Comparison of ENCODE assay signal across 12 cellular contexts in the genomic region with DNA sequence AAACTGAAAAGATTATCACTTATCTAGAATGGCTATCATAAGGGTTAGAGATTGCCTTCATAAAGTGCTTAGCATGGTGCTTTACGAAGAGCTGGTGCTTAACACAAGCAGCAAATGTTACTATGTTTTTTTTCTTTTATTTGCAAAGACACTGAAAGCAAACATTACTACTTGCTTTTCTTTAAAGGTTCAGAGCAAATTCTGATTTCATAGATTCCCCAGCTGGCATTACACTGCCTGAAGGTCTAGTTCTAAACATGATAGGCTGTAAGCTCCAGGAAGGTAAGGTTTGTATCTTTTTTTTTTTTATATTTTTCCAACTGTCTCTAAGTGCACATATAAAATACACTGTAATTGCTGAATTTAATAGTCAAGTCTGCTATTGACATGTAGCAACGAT.
A peak's percentile ranks its signal among the peaks of the same experiment; 100 is the strongest.
DNase-seq lines count a peak whose midpoint lies in the region; ATAC-seq and TF ChIP-seq lines count a peak whose summit lies in the region.
"Had no signal": no experiment of that assay in that cellular context is flagged by ENCODE, and none has a peak within 500 bp of the region (broad histone marks: within the 10 kb centered on the region; RNA-seq: fewer than 3 reads in every experiment).

No MANE protein-coding gene starts in this region.

- no peak overlapping the region for H3K4me3 Mint-ChIP-seq in GM23338
- H3K4me3 Mint-ChIP-seq: CD14-positive monocyte; CD8-positive, alpha-beta T cell had no signal

- H3K27ac Mint-ChIP-seq in GM23338: no peak overlapping the region
- H3K27ac Mint-ChIP-seq: CD14-positive monocyte had no signal

- TF ChIP-seq CTCF in left ventricle myocardium inferior (IDR thresholded peaks at IDR 0.05; ENCODE audit: borderline replicate concordance) (no peak), GM23338 (conservative IDR thresholded peaks at IDR 0.05; ENCODE audit: low read depth in 2 of 2) (no peak), left lung (IDR thresholded peaks at IDR 0.05) (no peak)

- no peaks in the 10 kb centered on the region for H3K27me3 Mint-ChIP-seq in GM23338 (ENCODE audit: insufficient read depth, low read depth, poor library complexity)

- ATAC-seq in left cardiac atrium: no peak
- no peak for ATAC-seq in GM23338
- ATAC-seq in left lung: peak; percentile 13
- no peak for ATAC-seq in HG03108 (IDR thresholded peaks at IDR 0.05; ENCODE audit: unreplicated experiment)
- ATAC-seq in HG03565 (IDR thresholded peaks at IDR 0.05; ENCODE audit: unreplicated experiment): no peak
- ATAC-seq: CD8-positive, alpha-beta T cell had no signal

- no peaks in the 10 kb centered on the region for H3F3A ChIP-seq in GM23338 (replicated peaks; ENCODE audit: low read depth)

- intact Hi-C loops in left ventricle myocardium inferior (cut with micrococcal nuclease) (no loop called here), left cardiac atrium (cut with DNase I) (no loop called here), left lung (cut with DNase I) (no loop called here)

- H3K9me3 Mint-ChIP-seq in GM23338: no peaks in the 10 kb centered on the region; the same call in 2 of the 3 replicates
- H3K9me3 Mint-ChIP-seq: CD8-positive, alpha-beta T cell had no signal

- no peak overlapping the region for H3K4me2 ChIP-seq in GM23338

- peaks cover 34% of the 10 kb centered on the region for H3K4me1 ChIP-seq in left ventricle myocardium inferior
- H3K4me1 ChIP-seq in GM23338 (ENCODE audit: insufficient read depth): no peaks in the 10 kb centered on the region
- H3K4me1 ChIP-seq in left lung: no peaks in the 10 kb centered on the region

- H4K20me1 ChIP-seq in GM23338 (replicated peaks; ENCODE audit: insufficient read depth): peaks cover 7% of the 10 kb centered on the region; the same call in 1 of the 2 replicates

- H3K27me3 ChIP-seq in left ventricle myocardium inferior (ENCODE audit: low read depth) (no peaks in the 10 kb centered on the region), GM23338 (ENCODE audit: insufficient read depth) (no peaks in the 10 kb centered on the region), left lung (no peaks in the 10 kb centered on the region)

- no peak for DNase-seq in left ventricle myocardium inferior
- no peak for DNase-seq in left cardiac atrium
- DNase-seq in GM23338 (ENCODE audit: low spot score): no peak
- DNase-seq in left lung: no peak
- no peak for DNase-seq in GM19240 (ENCODE audit: insufficient read length, low spot score)
- DNase-seq: CD8-positive, alpha-beta T cell; COR-L47; GM23248; H7 had no signal

- H3K36me3 Mint-ChIP-seq in GM23338 (ENCODE audit: low read depth): peaks cover 19% of the 10 kb centered on the region

- no peaks in the 10 kb centered on the region for H3K9me3 ChIP-seq in left ventricle myocardium inferior (replicated peaks)
- no peaks in the 10 kb centered on the region for H3K9me3 ChIP-seq in left lung

- H3K9me2 ChIP-seq in GM23338 (ENCODE audit: insufficient read depth): no peaks in the 10 kb centered on the region

- H3K4me3 ChIP-seq in left ventricle myocardium inferior (no peak overlapping the region), GM23338 (no peak overlapping the region), left lung (no peak overlapping the region)
- H3K4me3 ChIP-seq: GM23248 had no signal

- peak overlapping the region; percentile 66 for H3K27ac ChIP-seq in left ventricle myocardium inferior (replicated peaks)
- H3K27ac ChIP-seq in GM23338 (ENCODE audit: low read depth): peak overlapping the region; percentile 43; the same call in 1 of the 2 replicates
- no peak overlapping the region for H3K27ac ChIP-seq in left lung
- H3K27ac ChIP-seq: GM23248 had no signal

- no peaks in the 10 kb centered on the region for H3K4me1 Mint-ChIP-seq in GM23338

- H3K36me3 ChIP-seq in left ventricle myocardium inferior: peaks cover 75% of the 10 kb centered on the region
- 0 out of 2 replicates have a peak, but pooled peaks cover 6% of the 10 kb centered on the region for H3K36me3 ChIP-seq in GM23338 (ENCODE audit: insufficient read depth)
- H3K36me3 ChIP-seq in left lung: peaks cover 0 to 88% of the 10 kb centered on the region in 2 donors

- H2AFZ ChIP-seq in GM23338: no peak overlapping the region
- H2AFZ ChIP-seq: GM23248 had no signal

- H3K79me2 ChIP-seq in GM23338 (replicated peaks; ENCODE audit: insufficient read depth): 0 out of 2 replicates have a peak, but pooled peaks cover 4% of the 10 kb centered on the region

TF ChIP-seq in GM23338, 12 proteins besides CTCF, POLR2A, EP300 and RAD21 (continues in another document):
- TF ChIP-seq EZH2phosphoT487 (IDR thresholded peaks at IDR 0.05; ENCODE audit: unreplicated experiment) (no peak), NANOG (IDR thresholded peaks at IDR 0.05; ENCODE audit: borderline replicate concordance) (no peak), EZH2 (IDR thresholded peaks at IDR 0.05; ENCODE audit: low read depth, unreplicated experiment) (no peak), STAT1 (IDR thresholded peaks at IDR 0.05; ENCODE audit: unreplicated experiment) (no peak), ZNF331 (CRISPR knock-in tag; IDR thresholded peaks at IDR 0.05; ENCODE audit: low read depth) (no peak), JUNB (IDR thresholded peaks at IDR 0.05; ENCODE audit: unreplicated experiment) (no peak), CREB1 (CRISPR knock-in tag; IDR thresholded peaks at IDR 0.05; ENCODE audit: low read depth) (no peak), POLR2AphosphoS5 (IDR thresholded peaks at IDR 0.05; ENCODE audit: low read depth) (no peak)
- TF ChIP-seq, protein P1, sequence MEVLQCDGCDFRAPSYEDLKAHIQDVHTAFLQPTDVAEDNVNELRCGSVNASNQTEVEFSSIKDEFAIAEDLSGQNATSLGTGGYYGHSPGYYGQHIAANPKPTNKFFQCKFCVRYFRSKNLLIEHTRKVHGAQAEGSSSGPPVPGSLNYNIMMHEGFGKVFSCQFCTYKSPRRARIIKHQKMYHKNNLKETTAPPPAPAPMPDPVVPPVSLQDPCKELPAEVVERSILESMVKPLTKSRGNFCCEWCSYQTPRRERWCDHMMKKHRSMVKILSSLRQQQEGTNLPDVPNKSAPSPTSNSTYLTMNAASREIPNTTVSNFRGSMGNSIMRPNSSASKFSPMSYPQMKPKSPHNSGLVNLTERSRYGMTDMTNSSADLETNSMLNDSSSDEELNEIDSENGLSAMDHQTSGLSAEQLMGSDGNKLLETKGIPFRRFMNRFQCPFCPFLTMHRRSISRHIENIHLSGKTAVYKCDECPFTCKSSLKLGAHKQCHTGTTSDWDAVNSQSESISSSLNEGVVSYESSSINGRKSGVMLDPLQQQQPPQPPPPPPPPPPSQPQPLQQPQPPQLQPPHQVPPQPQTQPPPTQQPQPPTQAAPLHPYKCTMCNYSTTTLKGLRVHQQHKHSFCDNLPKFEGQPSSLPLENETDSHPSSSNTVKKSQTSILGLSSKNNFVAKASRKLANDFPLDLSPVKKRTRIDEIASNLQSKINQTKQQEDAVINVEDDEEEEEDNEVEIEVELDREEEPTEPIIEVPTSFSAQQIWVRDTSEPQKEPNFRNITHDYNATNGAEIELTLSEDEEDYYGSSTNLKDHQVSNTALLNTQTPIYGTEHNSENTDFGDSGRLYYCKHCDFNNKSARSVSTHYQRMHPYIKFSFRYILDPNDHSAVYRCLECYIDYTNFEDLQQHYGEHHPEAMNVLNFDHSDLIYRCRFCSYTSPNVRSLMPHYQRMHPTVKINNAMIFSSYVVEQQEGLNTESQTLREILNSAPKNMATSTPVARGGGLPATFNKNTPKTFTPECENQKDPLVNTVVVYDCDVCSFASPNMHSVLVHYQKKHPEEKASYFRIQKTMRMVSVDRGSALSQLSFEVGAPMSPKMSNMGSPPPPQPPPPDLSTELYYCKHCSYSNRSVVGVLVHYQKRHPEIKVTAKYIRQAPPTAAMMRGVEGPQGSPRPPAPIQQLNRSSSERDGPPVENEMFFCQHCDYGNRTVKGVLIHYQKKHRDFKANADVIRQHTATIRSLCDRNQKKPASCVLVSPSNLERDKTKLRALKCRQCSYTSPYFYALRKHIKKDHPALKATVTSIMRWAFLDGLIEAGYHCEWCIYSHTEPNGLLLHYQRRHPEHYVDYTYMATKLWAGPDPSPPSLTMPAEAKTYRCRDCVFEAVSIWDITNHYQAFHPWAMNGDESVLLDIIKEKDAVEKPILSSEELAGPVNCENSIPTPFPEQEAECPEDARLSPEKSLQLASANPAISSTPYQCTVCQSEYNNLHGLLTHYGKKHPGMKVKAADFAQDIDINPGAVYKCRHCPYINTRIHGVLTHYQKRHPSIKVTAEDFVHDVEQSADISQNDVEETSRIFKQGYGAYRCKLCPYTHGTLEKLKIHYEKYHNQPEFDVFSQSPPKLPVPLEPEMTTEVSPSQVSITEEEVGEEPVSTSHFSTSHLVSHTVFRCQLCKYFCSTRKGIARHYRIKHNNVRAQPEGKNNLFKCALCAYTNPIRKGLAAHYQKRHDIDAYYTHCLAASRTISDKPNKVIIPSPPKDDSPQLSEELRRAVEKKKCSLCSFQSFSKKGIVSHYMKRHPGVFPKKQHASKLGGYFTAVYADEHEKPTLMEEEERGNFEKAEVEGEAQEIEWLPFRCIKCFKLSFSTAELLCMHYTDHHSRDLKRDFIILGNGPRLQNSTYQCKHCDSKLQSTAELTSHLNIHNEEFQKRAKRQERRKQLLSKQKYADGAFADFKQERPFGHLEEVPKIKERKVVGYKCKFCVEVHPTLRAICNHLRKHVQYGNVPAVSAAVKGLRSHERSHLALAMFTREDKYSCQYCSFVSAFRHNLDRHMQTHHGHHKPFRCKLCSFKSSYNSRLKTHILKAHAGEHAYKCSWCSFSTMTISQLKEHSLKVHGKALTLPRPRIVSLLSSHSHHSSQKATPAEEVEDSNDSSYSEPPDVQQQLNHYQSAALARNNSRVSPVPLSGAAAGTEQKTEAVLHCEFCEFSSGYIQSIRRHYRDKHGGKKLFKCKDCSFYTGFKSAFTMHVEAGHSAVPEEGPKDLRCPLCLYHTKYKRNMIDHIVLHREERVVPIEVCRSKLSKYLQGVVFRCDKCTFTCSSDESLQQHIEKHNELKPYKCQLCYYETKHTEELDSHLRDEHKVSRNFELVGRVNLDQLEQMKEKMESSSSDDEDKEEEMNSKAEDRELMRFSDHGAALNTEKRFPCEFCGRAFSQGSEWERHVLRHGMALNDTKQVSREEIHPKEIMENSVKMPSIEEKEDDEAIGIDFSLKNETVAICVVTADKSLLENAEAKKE (CRISPR knock-in tag; IDR thresholded peaks at IDR 0.05): no peak

Comparison
In these comparisons a context has a peak if more than half of its experiments do, and no peak if none do; other contexts are left out.
1. H3K27ac ChIP-seq: peak in left ventricle myocardium inferior (single experiment) and GM23338 (single experiment); none in left lung (0 of 2).